Comparison of ENCODE assay signal across 1 cellular context in the genomic region with DNA sequence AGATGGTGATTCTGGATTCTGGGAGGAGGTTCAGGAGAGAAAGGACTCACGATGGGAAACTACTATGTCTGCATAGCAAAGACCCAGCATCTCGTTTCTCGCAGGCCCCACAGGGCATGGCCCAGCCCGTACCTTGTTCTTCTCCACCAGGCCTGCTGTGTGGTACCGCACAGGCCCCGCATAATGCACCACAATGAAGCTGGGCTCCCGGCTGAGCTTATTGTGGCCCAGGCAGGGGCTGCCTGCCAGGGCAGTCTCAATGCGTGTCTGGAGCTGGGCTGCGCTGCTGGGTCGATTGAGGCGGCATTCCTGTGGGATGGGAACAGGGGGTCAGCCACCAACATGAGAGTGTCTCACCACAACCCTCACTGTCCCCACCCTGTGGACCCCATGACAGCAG.
TF ChIP-seq lines count a peak whose summit lies in the region.

No MANE protein-coding gene starts in this region.

TF ChIP-seq in K562, 482 proteins besides CTCF, POLR2A, EP300 and RAD21:
- TF ChIP-seq, protein P1, sequence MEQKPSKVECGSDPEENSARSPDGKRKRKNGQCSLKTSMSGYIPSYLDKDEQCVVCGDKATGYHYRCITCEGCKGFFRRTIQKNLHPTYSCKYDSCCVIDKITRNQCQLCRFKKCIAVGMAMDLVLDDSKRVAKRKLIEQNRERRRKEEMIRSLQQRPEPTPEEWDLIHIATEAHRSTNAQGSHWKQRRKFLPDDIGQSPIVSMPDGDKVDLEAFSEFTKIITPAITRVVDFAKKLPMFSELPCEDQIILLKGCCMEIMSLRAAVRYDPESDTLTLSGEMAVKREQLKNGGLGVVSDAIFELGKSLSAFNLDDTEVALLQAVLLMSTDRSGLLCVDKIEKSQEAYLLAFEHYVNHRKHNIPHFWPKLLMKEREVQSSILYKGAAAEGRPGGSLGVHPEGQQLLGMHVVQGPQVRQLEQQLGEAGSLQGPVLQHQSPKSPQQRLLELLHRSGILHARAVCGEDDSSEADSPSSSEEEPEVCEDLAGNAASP (IDR thresholded peaks at IDR 0.05) = no peak
- TF ChIP-seq ZC3H8 (IDR thresholded peaks at IDR 0.05) (no peak), RFX1 (IDR thresholded peaks at IDR 0.05) (no peak), POLR2G (IDR thresholded peaks at IDR 0.05; ENCODE audit: low read depth, low read length) (peak; percentile 57), ZNF785 (CRISPR knock-in tag; IDR thresholded peaks at IDR 0.05) (no peak)
